Comparison of ENCODE assay signal across 8 cellular contexts in genomic region chr16:75148311-75149195, GRCh38.
DNase-seq lines count a peak whose midpoint lies in the region; FAIRE-seq and TF ChIP-seq lines count a peak whose summit lies in the region.

ZFP1 (plus strand) TSS chr16:75148524; CDS start chr16:75152952, 4,428 bp downstream.

- H3K36me3 Mint-ChIP-seq in nephron progenitor cell (ENCODE audit: low read depth) = peaks cover 47% of the 10 kb centered on the region
- H3K36me3 Mint-ChIP-seq in stimulated activated naive CD8-positive, alpha-beta T cell treated with anti-CD3 and anti-CD28 coated beads, Interleukin-15, Interleukin-2, amounts not matched to agents 100 ng/mL and 50 ng/mL, for 24 hours (ENCODE audit: low read depth) = peaks cover 34% of the 10 kb centered on the region

- TF ChIP-seq CTCF in MM.1S (IDR thresholded peaks at IDR 0.05; ENCODE audit: low read length) (no peak), nephron progenitor cell (IDR thresholded peaks at IDR 0.05) (no peak)

- H3K27me3 Mint-ChIP-seq in nephron progenitor cell (ENCODE audit: low read depth, poor library complexity) = peaks cover 2% of the 10 kb centered on the region
- no peaks in the 10 kb centered on the region for H3K27me3 Mint-ChIP-seq in stimulated activated naive CD8-positive, alpha-beta T cell treated with anti-CD3 and anti-CD28 coated beads, Interleukin-15, Interleukin-2, amounts not matched to agents 100 ng/mL and 50 ng/mL, for 24 hours

- FAIRE-seq in G401.6 (lab: Jason Lieb, UNC) = peak; percentile 90

- H3K9me2 ChIP-seq in MM.1S (replicated peaks; ENCODE audit: insufficient read depth, low read length) = no peaks in the 10 kb centered on the region

- DNase-seq in HCEC 1CT (peak; percentile 87), MM.1S (peak; percentile 86), SHP77 treated with DMSO at 0.1 percent for 48 hours (lab: John Stamatoyannopoulos, UW) (peak; percentile 80), fibroblast of the conjunctiva (ENCODE audit: low read depth) (peak; percentile 84), nephron progenitor cell (peak; percentile 96)
- DNase-seq in activated effector memory CD4-positive, alpha-beta T cell treated with Interleukin-2 at 50 U/mL for 16 hours = peak; percentile 89

- peak within 1 kb of the TSS; percentile 58; the same call in 1 of the 2 replicates for H3K27ac ChIP-seq in MM.1S (ENCODE audit: low read length)

- no peaks in the 10 kb centered on the region for H3K9me3 ChIP-seq in MM.1S (replicated peaks; ENCODE audit: insufficient read depth, low read length)

- peaks cover 74% of the 10 kb centered on the region for H3K9me3 Mint-ChIP-seq in nephron progenitor cell
- peaks cover 20% of the 10 kb centered on the region for H3K9me3 Mint-ChIP-seq in stimulated activated naive CD8-positive, alpha-beta T cell treated with anti-CD3 and anti-CD28 coated beads, Interleukin-15, Interleukin-2, amounts not matched to agents 100 ng/mL and 50 ng/mL, for 24 hours

- H3F3A ChIP-seq in MM.1S (ENCODE audit: insufficient read depth, low read length) = no peaks in the 10 kb centered on the region

- peak within 1 kb of the TSS; percentile 93 for H3K27ac Mint-ChIP-seq in nephron progenitor cell
- H3K27ac Mint-ChIP-seq in stimulated activated naive CD8-positive, alpha-beta T cell treated with anti-CD3 and anti-CD28 coated beads, Interleukin-15, Interleukin-2, amounts not matched to agents 100 ng/mL and 50 ng/mL, for 24 hours = peak within 1 kb of the TSS; percentile 84

- H3K79me2 ChIP-seq in MM.1S (ENCODE audit: low read length) = no peaks in the 10 kb centered on the region; the same call in 1 of the 2 replicates

- peak within 1 kb of the TSS; percentile 92 for H3K4me3 ChIP-seq in MM.1S (ENCODE audit: low read length)

- peak within 1 kb of the TSS; percentile 91 for H2AFZ ChIP-seq in MM.1S (ENCODE audit: low read length)

- peaks cover 5% of the 10 kb centered on the region for H3K4me1 Mint-ChIP-seq in nephron progenitor cell
- peaks cover 44% of the 10 kb centered on the region for H3K4me1 Mint-ChIP-seq in stimulated activated naive CD8-positive, alpha-beta T cell treated with anti-CD3 and anti-CD28 coated beads, Interleukin-15, Interleukin-2, amounts not matched to agents 100 ng/mL and 50 ng/mL, for 24 hours (ENCODE audit: low read depth)

- H3K36me3 ChIP-seq in MM.1S (replicated peaks; ENCODE audit: insufficient read depth, low read length) = no peaks in the 10 kb centered on the region

- peak within 1 kb of the TSS; percentile 93 for H3K4me3 Mint-ChIP-seq in nephron progenitor cell
- H3K4me3 Mint-ChIP-seq in stimulated activated naive CD8-positive, alpha-beta T cell treated with anti-CD3 and anti-CD28 coated beads, Interleukin-15, Interleukin-2, amounts not matched to agents 100 ng/mL and 50 ng/mL, for 24 hours = peak within 1 kb of the TSS; percentile 90

- peak within 1 kb of the TSS; percentile 73 for H3K9ac ChIP-seq in MM.1S (ENCODE audit: low read length)

- peak within 1 kb of the TSS; percentile 59; the same call in 1 of the 2 replicates for H3K4me2 ChIP-seq in MM.1S (ENCODE audit: low read depth, low read length)

- no peaks in the 10 kb centered on the region for H3K4me1 ChIP-seq in MM.1S (ENCODE audit: low read length)

- H4K20me1 ChIP-seq in MM.1S (ENCODE audit: insufficient read depth, low read length) = no peaks in the 10 kb centered on the region

- no peaks in the 10 kb centered on the region for H3K27me3 ChIP-seq in MM.1S (replicated peaks; ENCODE audit: insufficient read depth, low read length)

Comparison
In these comparisons a context has a peak if more than half of its experiments do, and no peak if none do; other contexts are left out.
1. Peak in every context shown above with its lines: DNase-seq, H3K4me3 ChIP-seq and H3K27ac ChIP-seq.